Comparison of ENCODE assay signal across 8 cellular contexts in the genomic region with DNA sequence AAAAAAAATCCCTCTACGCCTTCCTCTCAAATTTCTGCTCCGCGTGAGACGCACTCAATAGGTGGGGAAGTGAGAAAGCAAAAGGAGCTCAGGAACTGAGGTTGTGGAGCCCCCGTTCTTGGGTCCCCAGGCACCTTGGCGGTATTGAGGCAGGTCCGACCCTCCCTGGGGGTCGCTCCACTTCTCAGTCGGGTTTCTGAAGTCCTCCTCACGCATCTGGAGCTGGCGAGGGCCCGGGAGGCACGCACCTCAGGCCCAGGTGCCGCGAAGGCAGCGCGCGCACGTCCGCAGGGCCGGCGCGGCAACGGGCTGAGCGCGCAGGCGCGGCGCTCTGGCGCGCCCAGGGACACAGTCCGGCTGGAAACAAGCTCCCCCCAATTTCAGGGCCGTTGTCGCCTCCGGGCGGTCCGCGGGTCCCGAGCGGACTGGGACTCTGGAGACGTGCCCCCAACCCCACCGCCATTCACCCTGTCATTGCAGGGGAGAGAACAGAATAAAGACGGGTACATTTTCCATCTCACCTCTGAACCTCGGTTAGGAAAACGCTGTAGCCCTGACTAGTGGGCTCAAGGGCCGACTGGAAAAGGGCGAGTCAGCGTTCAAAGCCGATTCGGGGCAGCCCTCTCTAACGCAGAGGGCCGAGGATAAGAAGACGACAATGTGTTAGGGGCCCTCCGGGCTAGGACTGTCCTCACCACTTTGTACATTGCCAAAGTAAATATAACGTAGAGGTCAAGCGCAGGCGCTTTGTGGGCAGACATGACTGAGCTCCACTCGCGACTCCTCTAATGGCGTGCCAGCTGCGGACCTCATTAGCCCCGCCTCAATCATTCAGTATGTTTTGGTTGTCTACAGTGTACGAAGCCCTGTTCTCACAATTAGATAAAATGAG. TPM values are rescaled to one million over a fixed set of nuclear protein-coding genes. Genes with fewer than 3 reads are reported as not detected.
DNase-seq lines count a peak whose midpoint lies in the region; ATAC-seq and TF ChIP-seq lines count a peak whose summit lies in the region.

A gene with protein sequence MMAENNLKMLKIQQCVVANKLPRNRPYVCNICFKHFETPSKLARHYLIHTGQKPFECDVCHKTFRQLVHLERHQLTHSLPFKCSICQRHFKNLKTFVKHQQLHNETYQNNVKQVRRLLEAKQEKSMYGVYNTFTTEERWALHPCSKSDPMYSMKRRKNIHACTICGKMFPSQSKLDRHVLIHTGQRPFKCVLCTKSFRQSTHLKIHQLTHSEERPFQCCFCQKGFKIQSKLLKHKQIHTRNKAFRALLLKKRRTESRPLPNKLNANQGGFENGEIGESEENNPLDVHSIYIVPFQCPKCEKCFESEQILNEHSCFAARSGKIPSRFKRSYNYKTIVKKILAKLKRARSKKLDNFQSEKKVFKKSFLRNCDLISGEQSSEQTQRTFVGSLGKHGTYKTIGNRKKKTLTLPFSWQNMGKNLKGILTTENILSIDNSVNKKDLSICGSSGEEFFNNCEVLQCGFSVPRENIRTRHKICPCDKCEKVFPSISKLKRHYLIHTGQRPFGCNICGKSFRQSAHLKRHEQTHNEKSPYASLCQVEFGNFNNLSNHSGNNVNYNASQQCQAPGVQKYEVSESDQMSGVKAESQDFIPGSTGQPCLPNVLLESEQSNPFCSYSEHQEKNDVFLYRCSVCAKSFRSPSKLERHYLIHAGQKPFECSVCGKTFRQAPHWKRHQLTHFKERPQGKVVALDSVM (minus strand): TSS at position 306 of the 892 bp plus-strand sequence. CDS start 4,853 bp downstream, outside the sequence.

- intact Hi-C loops in transverse colon (cut with DNase I; ENCODE audit: low total_unique reads) = no loop called here

- TF ChIP-seq EP300 in transverse colon (IDR thresholded peaks at IDR 0.05; ENCODE audit: low read depth) = no peak

- peak within 1 kb of the TSS; percentile 99 for H3K27ac Mint-ChIP-seq in activated naive CD8-positive, alpha-beta T cell treated with anti-CD3 and anti-CD28 coated beads, Interleukin-2, amount 50 U/mL, for 24 hours

- in situ Hi-C loops in transverse colon (cut with MboI; ENCODE audit: low pct_ligation_motif_present in 1 of 4, low pct_unique_long_range_greater_than_20kb in 1 of 4, low sequenced_read_pairs in 3 of 4) = no loop called here

- H3K9me3 ChIP-seq in cardiac muscle cell (ENCODE audit: low read depth) (no peaks in the 10 kb centered on the region), transverse colon (no peaks in the 10 kb centered on the region)

- peaks cover 29% of the 10 kb centered on the region for H3K36me3 Mint-ChIP-seq in activated naive CD8-positive, alpha-beta T cell treated with anti-CD3 and anti-CD28 coated beads, Interleukin-2, amount 50 U/mL, for 24 hours (ENCODE audit: low read depth)

- peak; percentile 96 for TF ChIP-seq POLR2A in GM10847 (IDR thresholded peaks at IDR 0.05; ENCODE audit: extremely low read depth, insufficient read length)
- peak; percentile 67 for TF ChIP-seq POLR2A in transverse colon (IDR thresholded peaks at IDR 0.05)

- H3K4me3 Mint-ChIP-seq in activated naive CD8-positive, alpha-beta T cell treated with anti-CD3 and anti-CD28 coated beads, Interleukin-2, amount 50 U/mL, for 24 hours = peak within 1 kb of the TSS; percentile 96

- DNase-seq in NCI-H1092 (lab: John Stamatoyannopoulos, UW) (peak; percentile 36), SW480 (ENCODE audit: low spot score) (peak; percentile 63), cardiac muscle cell (ENCODE audit: low read depth in 1 of 2, low spot score in 1 of 2) (peak; percentile 84 to 85), pons (ENCODE audit: low spot score) (peak; percentile 74), transverse colon (peak; percentile 83)
- peak; percentile 89 for DNase-seq in activated naive CD8-positive, alpha-beta T cell treated with anti-CD3 and anti-CD28 coated beads, Interleukin-2, amount 50 U/mL, for 24 hours

- peak within 1 kb of the TSS; percentile 83 for H3K4me3 ChIP-seq in cardiac muscle cell
- H3K4me3 ChIP-seq in transverse colon = peak within 1 kb of the TSS; percentile 69 to 98 (median 78)

- H3K27me3 Mint-ChIP-seq in activated naive CD8-positive, alpha-beta T cell treated with anti-CD3 and anti-CD28 coated beads, Interleukin-2, amount 50 U/mL, for 24 hours = no peaks in the 10 kb centered on the region

- H3K27ac ChIP-seq in cardiac muscle cell (peak within 1 kb of the TSS; percentile 98), transverse colon (peak within 1 kb of the TSS; percentile 93 to 98 (median 95))

- H3K36me3 ChIP-seq in cardiac muscle cell = no peaks in the 10 kb centered on the region
- H3K36me3 ChIP-seq in transverse colon = no peaks in the 10 kb centered on the region

- no peaks in the 10 kb centered on the region for H3K9me3 Mint-ChIP-seq in activated naive CD8-positive, alpha-beta T cell treated with anti-CD3 and anti-CD28 coated beads, Interleukin-2, amount 50 U/mL, for 24 hours

- ATAC-seq in HG02588 (IDR thresholded peaks at IDR 0.05; ENCODE audit: unreplicated experiment) = peak; percentile 76
- peak; percentile 86 for ATAC-seq in activated naive CD8-positive, alpha-beta T cell treated with anti-CD3 and anti-CD28 coated beads, Interleukin-2, amount 50 U/mL, for 24 hours

- WGBS in transverse colon (ENCODE audit: low coverage in 1 of 2), 2 donors = 0 to 1% methylated on average over 3 to 48 of the region's 63 CpGs

- H3K27me3 ChIP-seq in cardiac muscle cell (no peaks in the 10 kb centered on the region), transverse colon (no peaks in the 10 kb centered on the region)

- H3K4me1 ChIP-seq in cardiac muscle cell (ENCODE audit: low read depth) = peaks cover 23% of the 10 kb centered on the region
- peaks cover 14 to 33% (median 23%) of the 10 kb centered on the region in 4 donors for H3K4me1 ChIP-seq in transverse colon

- peaks cover 44% of the 10 kb centered on the region for H3K4me1 Mint-ChIP-seq in activated naive CD8-positive, alpha-beta T cell treated with anti-CD3 and anti-CD28 coated beads, Interleukin-2, amount 50 U/mL, for 24 hours

- TF ChIP-seq CTCF in cardiac muscle cell (IDR thresholded peaks at IDR 0.05; ENCODE audit: low read depth, low read length) (no peak), transverse colon (IDR thresholded peaks at IDR 0.05) (no peak)

RNA-seq across cellular contexts. Expression of the gene that starts here (rescaled TPM):
- total RNA-seq in cardiac muscle cell = 22.6 and 28.9 TPM in 2 replicates
- polyA plus RNA-seq in cardiac muscle cell = 53.8 and 64.5 TPM in 2 replicates
- 10 to 100 TPM in 2 of 4 donors, 1 to 10 TPM in 2; 4.2 to 19.2 (median 11.3) TPM for total RNA-seq in transverse colon

Comparison
In these comparisons a context has a peak if more than half of its experiments do, and no peak if none do; other contexts are left out.
1. Peak in every context shown above with its lines: DNase-seq, ATAC-seq, H3K4me3 ChIP-seq and H3K27ac ChIP-seq.
2. DNase-seq: peak in every context shown above with its lines; median percentile 89 in activated naive CD8-positive, alpha-beta T cell treated with anti-CD3 and anti-CD28 coated beads, Interleukin-2, amount 50 U/mL, for 24 hours; 84 in cardiac muscle cell; 83 in transverse colon; 74 in pons; 63 in SW480; 36 in NCI-H1092.